11 cellular contexts compared by ENCODE assay signal in genomic region chr6:35052694-35053565, GRCh38.
A peak's percentile ranks its signal among the peaks of the same experiment; 100 is the strongest.
DNase-seq lines count a peak whose midpoint lies in the region; ATAC-seq and TF ChIP-seq lines count a peak whose summit lies in the region.
"Had no signal": no experiment of that assay in that cellular context is flagged by ENCODE, and none has a peak within 500 bp of the region (broad histone marks: within the 10 kb centered on the region; RNA-seq: fewer than 3 reads in every experiment).

No MANE protein-coding gene starts in this region.

- intact Hi-C loops in ascending aorta (cut with DNase I) = no loop called here
- intact Hi-C loops in sciatic nerve (cut with DNase I) = no loop called here

- ATAC-seq in sciatic nerve = peak; percentile 80
- ATAC-seq in HG02870 (IDR thresholded peaks at IDR 0.05; ENCODE audit: unreplicated experiment) = no peak
- no peak for ATAC-seq in GM18868 (IDR thresholded peaks at IDR 0.05; ENCODE audit: unreplicated experiment)

- H3K9me3 ChIP-seq in ascending aorta (no peaks in the 10 kb centered on the region), right atrium auricular region (no peaks in the 10 kb centered on the region)

- H3K36me3 ChIP-seq in H7 (replicated peaks; ENCODE audit: control insufficient read depth, insufficient read depth, low read length) = peaks cover 5% of the 10 kb centered on the region
- H3K36me3 ChIP-seq in ascending aorta = no peaks in the 10 kb centered on the region
- H3K36me3 ChIP-seq in right atrium auricular region = peaks cover 18% of the 10 kb centered on the region

- H3K4me3 ChIP-seq in H7 (ENCODE audit: insufficient read depth, low read depth, low read length) (no peak overlapping the region), ascending aorta (peak overlapping the region in 1 of 2 donors; percentile 23), right atrium auricular region (no peak overlapping the region)

- DNase-seq in H7 = peak; percentile 28
- DNase-seq in ascending aorta (ENCODE audit: low spot score in 2 of 2) = peak in 1 of 2 donors; percentile 79
- peak; percentile 82 for DNase-seq in right atrium auricular region (ENCODE audit: low spot score)
- peak; percentile 79 for DNase-seq in sciatic nerve (ENCODE audit: low spot score)
- no peak for DNase-seq in islet precursor cell
- DNase-seq in stimulated activated CD4-positive, alpha-beta T cell treated with anti-CD3 and anti-CD28 coated beads, Interleukin-4, amount 100 ng/mL, for 1 hour = no peak
- DNase-seq: activated B cell treated with CpG ODN at 0.5 μM for 24 hours, mammary epithelial cell, NCI-H446 treated with DMSO at 0.1 percent for 48 hours had no signal

- H3K4me1 ChIP-seq in ascending aorta (peaks cover 38 to 61% of the 10 kb centered on the region in 2 donors), right atrium auricular region (peaks cover 0 to 94% of the 10 kb centered on the region in 2 donors)

- TF ChIP-seq CTCF in ascending aorta (IDR thresholded peaks at IDR 0.05) = no peak
- TF ChIP-seq CTCF in right atrium auricular region (IDR thresholded peaks at IDR 0.05) = no peak

- no peaks in the 10 kb centered on the region for H3K27me3 ChIP-seq in H7 (ENCODE audit: control insufficient read depth, insufficient read depth, low read length)
- H3K27me3 ChIP-seq in ascending aorta = no peaks in the 10 kb centered on the region
- H3K27me3 ChIP-seq in right atrium auricular region = no peaks in the 10 kb centered on the region

- H3K27ac ChIP-seq in ascending aorta (peak overlapping the region; percentile 87 to 89), right atrium auricular region (peak overlapping the region; percentile 69 to 85)

Comparison
In these comparisons a context has a peak if more than half of its experiments do, and no peak if none do; other contexts are left out.
1. DNase-seq: peak in H7 (single experiment), right atrium auricular region (single experiment) and sciatic nerve (single experiment); none in islet precursor cell (single experiment) and stimulated activated CD4-positive, alpha-beta T cell treated with anti-CD3 and anti-CD28 coated beads, Interleukin-4, amount 100 ng/mL, for 1 hour (single experiment).